Comparison of ENCODE assay signal across 9 cellular contexts in genomic region chr18:62717059-62717849, GRCh38. TPM values are rescaled to one million over a fixed set of nuclear protein-coding genes. Genes with fewer than 3 reads are reported as not detected.
DNase-seq lines count a peak whose midpoint lies in the region; ATAC-seq and TF ChIP-seq lines count a peak whose summit lies in the region.
"Had no signal": no experiment of that assay in that cellular context is flagged by ENCODE, and none has a peak within 500 bp of the region (broad histone marks: within the 10 kb centered on the region; RNA-seq: fewer than 3 reads in every experiment).

No MANE protein-coding gene starts in this region.

- peak overlapping the region; percentile 71 for H3K4me3 ChIP-seq in lower lobe of right lung

- ATAC-seq in activated CD4-positive, alpha-beta T cell treated with anti-CD3 and anti-CD28 coated beads for 36 hours = peak; percentile 37
- ATAC-seq in lower lobe of right lung = peak in 1 of 2 donors; percentile 2
- peak in 1 of 2 donors; percentile 2 for ATAC-seq in stimulated activated naive B cell treated with anti-CD40 and anti-IgM and Interleukin-4, amounts not matched to agents 10 μg/mL and 1 μg/mL and 100 μg/mL, for 72 hours (replicated peaks)
- ATAC-seq in HG02763 (IDR thresholded peaks at IDR 0.05; ENCODE audit: unreplicated experiment) = no peak

- H3K4me3 Mint-ChIP-seq in activated CD4-positive, alpha-beta T cell treated with anti-CD3 and anti-CD28 coated beads for 36 hours = peak overlapping the region; percentile 71
- H3K4me3 Mint-ChIP-seq in stimulated activated naive B cell treated with anti-CD40 and anti-IgM and Interleukin-4, amounts not matched to agents 10 μg/mL and 1 μg/mL and 100 μg/mL, for 72 hours = peak overlapping the region; percentile 84 to 94

- no peaks in the 10 kb centered on the region for H3K9me3 Mint-ChIP-seq in activated CD4-positive, alpha-beta T cell treated with anti-CD3 and anti-CD28 coated beads for 36 hours (ENCODE audit: low read depth)
- H3K9me3 Mint-ChIP-seq in stimulated activated naive B cell treated with anti-CD40 and anti-IgM and Interleukin-4, amounts not matched to agents 10 μg/mL and 1 μg/mL and 100 μg/mL, for 72 hours = no peaks in the 10 kb centered on the region

- CTCF ChIA-PET in activated CD4-positive, alpha-beta T cell treated with anti-CD3 and anti-CD28 coated beads for 36 hours (lab: Charles Lee) = interaction anchor here (0.8 to 1.4 kb wide), 4 partner anchors 9 to 265 kb away, joined by 3 to 6 read pairs (median 4); no protein-coding TSS in a partner anchor

- H3K36me3 ChIP-seq in lower lobe of right lung = no peaks in the 10 kb centered on the region

- no peak for TF ChIP-seq CTCF in lower lobe of right lung (IDR thresholded peaks at IDR 0.05)

- H3K27ac ChIP-seq in lower lobe of right lung = peak overlapping the region; percentile 84
- H3K27ac ChIP-seq: 22Rv1 had no signal

- no peaks in the 10 kb centered on the region for H3K27me3 ChIP-seq in lower lobe of right lung (ENCODE audit: low read depth)

- H3K4me1 ChIP-seq in lower lobe of right lung = peaks cover 42% of the 10 kb centered on the region

- no peaks in the 10 kb centered on the region for H3K9me3 ChIP-seq in lower lobe of right lung

- intact Hi-C loops in activated CD4-positive, alpha-beta T cell treated with anti-CD3 and anti-CD28 coated beads for 36 hours (cut with DNase I, micrococcal nuclease) = loop anchor here (1.0 to 10.0 kb wide), 8 partner anchors 54 to 608 kb away; partner anchors contain the start of gene TNFRSF11A (in 1 of the 2)
- intact Hi-C loops in lower lobe of right lung (cut with DNase I) = loop anchor here (10.0 kb wide), 1 partner anchor 238 kb away; no protein-coding TSS in a partner anchor

- no peaks in the 10 kb centered on the region for H3K36me3 Mint-ChIP-seq in activated CD4-positive, alpha-beta T cell treated with anti-CD3 and anti-CD28 coated beads for 36 hours (ENCODE audit: low read depth)
- H3K36me3 Mint-ChIP-seq in stimulated activated naive B cell treated with anti-CD40 and anti-IgM and Interleukin-4, amounts not matched to agents 10 μg/mL and 1 μg/mL and 100 μg/mL, for 72 hours = peaks cover 13 to 23% of the 10 kb centered on the region in 2 donors

- peaks cover 40% of the 10 kb centered on the region for H3K4me1 Mint-ChIP-seq in activated CD4-positive, alpha-beta T cell treated with anti-CD3 and anti-CD28 coated beads for 36 hours
- peaks cover 19 to 47% of the 10 kb centered on the region in 2 donors for H3K4me1 Mint-ChIP-seq in stimulated activated naive B cell treated with anti-CD40 and anti-IgM and Interleukin-4, amounts not matched to agents 10 μg/mL and 1 μg/mL and 100 μg/mL, for 72 hours

- peaks cover 2% of the 10 kb centered on the region for H3K27me3 Mint-ChIP-seq in activated CD4-positive, alpha-beta T cell treated with anti-CD3 and anti-CD28 coated beads for 36 hours
- no peaks in the 10 kb centered on the region for H3K27me3 Mint-ChIP-seq in stimulated activated naive B cell treated with anti-CD40 and anti-IgM and Interleukin-4, amounts not matched to agents 10 μg/mL and 1 μg/mL and 100 μg/mL, for 72 hours

- DNase-seq in DMS 273 (lab: John Stamatoyannopoulos, UW; ENCODE audit: unreplicated experiment) (peak; percentile 70), DMS 273 treated with DMSO at 0.1 percent for 48 hours (lab: John Stamatoyannopoulos, UW) (no peak), NCI-H226 (peak; percentile 29), dedifferentiated amniotic fluid mesenchymal stem cell (ENCODE audit: extremely low spot score) (peak; percentile 23), lower lobe of right lung (no peak)
- peak; percentile 69 for DNase-seq in activated CD4-positive, alpha-beta T cell treated with anti-CD3 and anti-CD28 coated beads for 36 hours
- no peak for DNase-seq in stimulated activated naive B cell treated with anti-CD40 and anti-IgM and Interleukin-4, amounts not matched to agents 10 μg/mL and 1 μg/mL and 100 μg/mL, for 72 hours

- H3K27ac Mint-ChIP-seq in activated CD4-positive, alpha-beta T cell treated with anti-CD3 and anti-CD28 coated beads for 36 hours = peak overlapping the region; percentile 84
- peak overlapping the region; percentile 84 for H3K27ac Mint-ChIP-seq in stimulated activated naive B cell treated with anti-CD40 and anti-IgM and Interleukin-4, amounts not matched to agents 10 μg/mL and 1 μg/mL and 100 μg/mL, for 72 hours

- POLR2A ChIA-PET in activated CD4-positive, alpha-beta T cell treated with anti-CD3 and anti-CD28 coated beads for 36 hours (lab: Charles Lee) = interaction anchor here (0.5 to 1.4 kb wide), 5 partner anchors 11 to 441 kb away, joined by 3 to 9 read pairs (median 3); no protein-coding TSS in a partner anchor

RNA-seq across cellular contexts. Expression of gene PHLPP1, which starts 1.9 kb away (rescaled TPM):
- total RNA-seq in activated CD4-positive, alpha-beta T cell treated with anti-CD3 and anti-CD28 coated beads for 36 hours = 1 to 10 TPM; 6.8 to 8.5 TPM
- total RNA-seq in lower lobe of right lung = 12.6 TPM

Comparison
In these comparisons a context has a peak if more than half of its experiments do, and no peak if none do; other contexts are left out.
1. DNase-seq: peak in DMS 273 (single experiment), NCI-H226 (single experiment), activated CD4-positive, alpha-beta T cell treated with anti-CD3 and anti-CD28 coated beads for 36 hours (single experiment) and dedifferentiated amniotic fluid mesenchymal stem cell (single experiment); none in DMS 273 treated with DMSO at 0.1 percent for 48 hours (single experiment), lower lobe of right lung (single experiment) and stimulated activated naive B cell treated with anti-CD40 and anti-IgM and Interleukin-4, amounts not matched to agents 10 μg/mL and 1 μg/mL and 100 μg/mL, for 72 hours (single experiment).